ENCODE assay signal across 30 cellular contexts in genomic region chr12:47235258-47236040, GRCh38.
DNase-seq lines count a peak whose midpoint lies in the region; ATAC-seq, FAIRE-seq and TF ChIP-seq lines count a peak whose summit lies in the region.
"Had no signal": no experiment of that assay in that cellular context is flagged by ENCODE, and none has a peak within 500 bp of the region (broad histone marks: within the 10 kb centered on the region; RNA-seq: fewer than 3 reads in every experiment).

No MANE protein-coding gene starts in this region.

- peak overlapping the region; percentile 92 for H3K4ac ChIP-seq in IMR-90 (ENCODE audit: low read depth, low read length)

- H3K9me1 ChIP-seq in IMR-90 (ENCODE audit: insufficient read depth, low read length), result no peaks in the 10 kb centered on the region
- H3K9me1 ChIP-seq in K562 (ENCODE audit: control insufficient read depth, insufficient read depth, low read length), result no peaks in the 10 kb centered on the region

- peak overlapping the region; percentile 87; the same call in 2 of the 3 replicates for H2BK15ac ChIP-seq in IMR-90 (ENCODE audit: low read depth, low read length)

- no peaks in the 10 kb centered on the region for H3K79me2 ChIP-seq in K562 (ENCODE audit: control insufficient read depth, insufficient read depth, low read length)
- H3K79me2 ChIP-seq: hepatocyte had no signal

- no peak overlapping the region for H3K56ac ChIP-seq in IMR-90 (ENCODE audit: extremely low read depth, insufficient read depth, low read length)

- BruUV-seq in IMR-90 (replicated peaks; lab: Mats Ljungman, UMichigan) (no TSS peak), K562 (replicated peaks; lab: Mats Ljungman, UMichigan) (no TSS peak)

- H3K14ac ChIP-seq in IMR-90 (replicated peaks; ENCODE audit: low read depth, low read length), result 0 out of 2 replicates have a peak overlapping the region, but pooled peaks have one; percentile 69

- H3K9me3 ChIP-seq in IMR-90 (ENCODE audit: control insufficient read depth, insufficient read depth, low read length) (no peaks in the 10 kb centered on the region), K562 (replicated peaks; ENCODE audit: control insufficient read depth, insufficient read depth, low read depth, low read length) (peaks cover 2% of the 10 kb centered on the region), stomach (no peaks in the 10 kb centered on the region)
- peaks cover 0 to 18% (median 0%) of the 10 kb centered on the region in 3 experiments for H3K9me3 ChIP-seq in naive thymus-derived CD4-positive, alpha-beta T cell (ENCODE audit: control insufficient read depth in 2 of 3, low read length in 3 of 3)
- H3K9me3 ChIP-seq: ascending aorta, HAP-1, psoas muscle had no signal

- H2BK5ac ChIP-seq in IMR-90 (ENCODE audit: low read depth, low read length, poor library complexity, severe bottlenecking), result peak overlapping the region; percentile 90

- no peak for FAIRE-seq in K562 (lab: Jason Lieb, UNC)
- FAIRE-seq: A204.1, frontal cortex had no signal

- TF ChIP-seq CTCF in IMR-90 (conservative IDR thresholded peaks at IDR 0.05; ENCODE audit: low read depth, low read length) (no peak), K562 (IDR thresholded peaks at IDR 0.05 in 2 of 3, conservative IDR thresholded peaks at IDR 0.05 in 1 of 3; ENCODE audit: insufficient read depth in 2 of 3, low read depth in 1 of 3, low read length in 3 of 3) (no peak), stomach (IDR thresholded peaks at IDR 0.05) (no peak)

- peak overlapping the region; percentile 80; the same call in 1 of the 2 replicates for H2AK5ac ChIP-seq in IMR-90 (ENCODE audit: low read depth, low read length)

- ATAC-seq in IMR-90 (ENCODE audit: low read depth), result no peak
- no peak for ATAC-seq in K562
- ATAC-seq in naive thymus-derived CD4-positive, alpha-beta T cell, result no peak
- ATAC-seq in HG03097 (IDR thresholded peaks at IDR 0.05; ENCODE audit: low FRiP score, unreplicated experiment), result no peak
- ATAC-seq: activated CD4-positive, CD25-positive, alpha-beta regulatory T cell treated with anti-CD3 and anti-CD28 coated beads, Interleukin-2, amount 50 U/mL, for 24 hours; activated CD8-positive, alpha-beta T cell treated with anti-CD3 and anti-CD28 coated beads, Interleukin-2, amount 10 ng/mL, durations not matched to agents 7 days and 5 days; psoas muscle had no signal

- TF ChIP-seq POLR2A in IMR-90 (IDR thresholded peaks at IDR 0.05; ENCODE audit: low read depth, low read length) (no peak), K562 (conservative IDR thresholded peaks at IDR 0.05) (no peak), stomach (IDR thresholded peaks at IDR 0.05) (no peak)

- peaks cover 14% of the 10 kb centered on the region for H3K9me3 Mint-ChIP-seq in activated CD4-positive, alpha-beta T cell treated with anti-CD3 and anti-CD28 coated beads, Interleukin-2, amount 10 ng/mL, durations not matched to agents 7 days and 5 days
- peaks cover 0 to 22% (median 9%) of the 10 kb centered on the region in 11 donors for H3K9me3 Mint-ChIP-seq in naive thymus-derived CD4-positive, alpha-beta T cell

- H3K27me3 Mint-ChIP-seq in activated CD4-positive, alpha-beta T cell treated with anti-CD3 and anti-CD28 coated beads, Interleukin-2, amount 10 ng/mL, durations not matched to agents 7 days and 5 days, result no peaks in the 10 kb centered on the region
- H3K27me3 Mint-ChIP-seq in naive thymus-derived CD4-positive, alpha-beta T cell, result no peaks in the 10 kb centered on the region
- H3K27me3 Mint-ChIP-seq: B cell; dendritic cell treated with granulocyte-macrophage colony-stimulating factor and Interleukin-4, amounts not matched to agents 40 ng/mL and 50 ng/mL, for 4 days had no signal

- in situ Hi-C loops in IMR-90 (cut with MboI; ENCODE audit: low sequenced_read_pairs) (no loop called here), K562 (cut with MboI) (no loop called here)

- dilution Hi-C loops in IMR-90 (cut with HindIII; ENCODE audit: low sequenced_read_pairs, unreplicated experiment), result no loop called here

- peak overlapping the region; percentile 34 for H3K27ac Mint-ChIP-seq in activated CD4-positive, alpha-beta T cell treated with anti-CD3 and anti-CD28 coated beads, Interleukin-2, amount 10 ng/mL, durations not matched to agents 7 days and 5 days
- peak overlapping the region in 6 of 9 donors; percentile 28 to 82 (median 56) for H3K27ac Mint-ChIP-seq in naive thymus-derived CD4-positive, alpha-beta T cell
- H3K27ac Mint-ChIP-seq: activated CD8-positive, alpha-beta T cell treated with anti-CD3 and anti-CD28 coated beads, Interleukin-2, amount 10 ng/mL, durations not matched to agents 7 days and 5 days; endodermal cell had no signal

- DNase-seq in activated CD4-positive, alpha-beta T cell treated with anti-CD3 and anti-CD28 coated beads, Interleukin-2, amount 10 ng/mL, durations not matched to agents 7 days and 5 days, result no peak
- no peak for DNase-seq in activated CD4-positive, alpha-beta T cell treated with anti-CD3 and anti-CD28 coated beads, Interleukin-2, amount 50 U/mL, for 48 hours
- no peak for DNase-seq in IMR-90
- DNase-seq in K562 (ENCODE audit: extremely low read depth in 1 of 4, low spot score in 3 of 4), result no peak
- no peak for DNase-seq in naive thymus-derived CD4-positive, alpha-beta T cell
- no peak for DNase-seq in caudate nucleus (lab: John Stamatoyannopoulos, UW)
- no peak for DNase-seq in stomach
- DNase-seq: activated CD8-positive, alpha-beta T cell treated with anti-CD3 and anti-CD28 coated beads, Interleukin-2, amount 10 ng/mL, durations not matched to agents 7 days and 5 days; activated T-cell treated with anti-CD3 and anti-CD28 coated beads for 4 hours; Karpas-422; left cardiac atrium; NCI-H1436 treated with DMSO at 0.1 percent for 48 hours; NCI-H446 treated with DMSO at 0.1 percent for 48 hours; occipital lobe; psoas muscle; RPMI8226; stimulated activated CD4-positive, alpha-beta T cell treated with anti-CD3 and anti-CD28 coated beads, Interleukin-4, amount 100 ng/mL, for 4 hours; stimulated activated naive CD4-positive, alpha-beta T cell had no signal

- H4K20me1 ChIP-seq in IMR-90 (ENCODE audit: insufficient read depth, low read length) (no peaks in the 10 kb centered on the region), K562 (replicated peaks; ENCODE audit: control insufficient read depth, insufficient read depth, low read length) (no peaks in the 10 kb centered on the region)

- no peak for TF ChIP-seq EP300 in K562 (IDR thresholded peaks at IDR 0.05; ENCODE audit: low read length)
- TF ChIP-seq EP300 in stomach (IDR thresholded peaks at IDR 0.05), result no peak

- no peak overlapping the region for H4K5ac ChIP-seq in IMR-90 (ENCODE audit: low read depth, low read length)

- H3K23ac ChIP-seq in IMR-90 (ENCODE audit: low read depth, low read length), result no peak overlapping the region

- H3K9ac ChIP-seq in IMR-90 (ENCODE audit: low read depth, low read length) (no peak overlapping the region), K562 (ENCODE audit: insufficient read depth in 1 of 2, low read depth in 2 of 2, low read length in 2 of 2) (no peak overlapping the region)

- H3K36me3 ChIP-seq in IMR-90 (ENCODE audit: control insufficient read depth, insufficient read depth, low read length) (no peaks in the 10 kb centered on the region), K562 (ENCODE audit: control insufficient read depth, insufficient read depth, low read length) (peaks cover 4% of the 10 kb centered on the region; the same call in 1 of the 3 replicates), stomach (peaks cover 0 to 11% (median 4%) of the 10 kb centered on the region in 4 donors)
- peaks cover 5 to 56% (median 16%) of the 10 kb centered on the region in 3 experiments for H3K36me3 ChIP-seq in naive thymus-derived CD4-positive, alpha-beta T cell (ENCODE audit: control insufficient read depth in 2 of 3, insufficient read depth in 3 of 3, low read length in 3 of 3)
- H3K36me3 ChIP-seq: HAP-1 had no signal

- H4K91ac ChIP-seq in IMR-90 (ENCODE audit: insufficient read depth, low read depth, low read length), result peak overlapping the region; percentile 94

- H3K4me1 ChIP-seq in IMR-90 (ENCODE audit: control insufficient read depth, insufficient read depth, low read length) (peaks cover 4% of the 10 kb centered on the region), K562 (replicated peaks in 1 of 2; ENCODE audit: control insufficient read depth in 2 of 2, insufficient read depth in 2 of 2, low read length in 2 of 2) (peaks cover 0 to 15% of the 10 kb centered on the region in 2 experiments; a peak in 3 of 5 replicates), stomach (no peaks in the 10 kb centered on the region)
- peaks cover 18 to 32% of the 10 kb centered on the region in 2 donors for H3K4me1 ChIP-seq in naive thymus-derived CD4-positive, alpha-beta T cell (ENCODE audit: control insufficient read depth in 2 of 2, insufficient read depth in 2 of 2, low read length in 2 of 2)
- H3K4me1 ChIP-seq: ascending aorta, HAP-1, psoas muscle had no signal

- no peak for TF ChIP-seq RAD21 in IMR-90 (IDR thresholded peaks at IDR 0.05; ENCODE audit: low read length)
- no peak for TF ChIP-seq RAD21 in K562 (CRISPR knock-in tag; conservative IDR thresholded peaks at IDR 0.05 in 1 of 2, IDR thresholded peaks at IDR 0.05 in 1 of 2)

- H3K4me3 Mint-ChIP-seq in activated CD4-positive, alpha-beta T cell treated with anti-CD3 and anti-CD28 coated beads, Interleukin-2, amount 10 ng/mL, durations not matched to agents 7 days and 5 days, result no peak overlapping the region
- peak overlapping the region in 5 of 10 donors; percentile 19 to 75 (median 25) for H3K4me3 Mint-ChIP-seq in naive thymus-derived CD4-positive, alpha-beta T cell
- H3K4me3 Mint-ChIP-seq: activated CD8-positive, alpha-beta T cell treated with anti-CD3 and anti-CD28 coated beads, Interleukin-2, amount 10 ng/mL, durations not matched to agents 7 days and 5 days; B cell; dendritic cell treated with granulocyte-macrophage colony-stimulating factor and Interleukin-4, amounts not matched to agents 40 ng/mL and 50 ng/mL, for 4 days; endodermal cell had no signal

- peaks cover 86% of the 10 kb centered on the region for H3K36me3 Mint-ChIP-seq in activated CD4-positive, alpha-beta T cell treated with anti-CD3 and anti-CD28 coated beads, Interleukin-2, amount 10 ng/mL, durations not matched to agents 7 days and 5 days (ENCODE audit: low read depth)
- H3K36me3 Mint-ChIP-seq in naive thymus-derived CD4-positive, alpha-beta T cell, result peaks cover 29 to 81% (median 67%) of the 10 kb centered on the region in 5 donors

- H4K8ac ChIP-seq in IMR-90 (ENCODE audit: low read depth in 2 of 2, low read length in 2 of 2), result peak overlapping the region; percentile 53 to 77; a peak in 1 of 4 replicates

- peak overlapping the region; percentile 81 for H2BK20ac ChIP-seq in IMR-90 (ENCODE audit: low read depth, low read length)

- intact Hi-C loops in IMR-90 (cut with micrococcal nuclease) (no loop called here), K562 (cut with micrococcal nuclease) (no loop called here), stomach (cut with DNase I; ENCODE audit: low total_unique reads) (no loop called here)
- intact Hi-C loops in naive thymus-derived CD4-positive, alpha-beta T cell (cut with micrococcal nuclease), result no loop called here

- H3K27me3 ChIP-seq in IMR-90 (ENCODE audit: control insufficient read depth, insufficient read depth, low read length) (no peaks in the 10 kb centered on the region), K562 (ENCODE audit: control insufficient read depth in 2 of 2, insufficient read depth in 2 of 2, low read length in 2 of 2) (no peaks in the 10 kb centered on the region), stomach (no peaks in the 10 kb centered on the region)
- H3K27me3 ChIP-seq in naive thymus-derived CD4-positive, alpha-beta T cell (ENCODE audit: control insufficient read depth in 2 of 2, insufficient read depth in 2 of 2, low read length in 2 of 2), result no peaks in the 10 kb centered on the region
- H3K27me3 ChIP-seq: ascending aorta, hepatocyte had no signal

- H3K27ac ChIP-seq in IMR-90 (ENCODE audit: insufficient read depth, low read length), result peak overlapping the region; percentile 62; the same call in 1 of the 2 replicates
- H3K27ac ChIP-seq in K562 (ENCODE audit: extremely low read depth, low read depth, low read length), result no peak overlapping the region
- H3K27ac ChIP-seq in naive thymus-derived CD4-positive, alpha-beta T cell (ENCODE audit: low read depth, low read length), result no peak overlapping the region
- H3K27ac ChIP-seq in caudate nucleus (ENCODE audit: low read depth, low read length), result no peak overlapping the region
- H3K27ac ChIP-seq in stomach, result no peak overlapping the region
- H3K27ac ChIP-seq: ascending aorta, hepatocyte, HL-60, psoas muscle, SK-N-MC had no signal

- H2AFZ ChIP-seq in IMR-90 (replicated peaks; ENCODE audit: low read length, poor library complexity) (peak overlapping the region; percentile 82), K562 (ENCODE audit: low read depth, low read length) (no peak overlapping the region)
- H2AFZ ChIP-seq: hepatocyte had no signal

- CTCF ChIA-PET in activated CD4-positive, alpha-beta T cell treated with anti-CD3 and anti-CD28 coated beads, Interleukin-2, amount 10 ng/mL, durations not matched to agents 7 days and 5 days (lab: Charles Lee), result interaction anchor here (0.9 kb wide), 2 partner anchors 18 to 122 kb away, joined by 3 read pairs; no protein-coding TSS in a partner anchor
- CTCF ChIA-PET in IMR-90 (lab: Yijun Ruan, JAX), result no interaction called here
- CTCF ChIA-PET in K562 (lab: Yijun Ruan, JAX; ENCODE audit: low intra/inter-chr PET ratio), result interaction anchor here (0.6 kb wide), 1 partner anchor 139 kb away, joined by 3 read pairs; no protein-coding TSS in a partner anchor
- CTCF ChIA-PET in naive thymus-derived CD4-positive, alpha-beta T cell (lab: Charles Lee), result no interaction called here

- no peak overlapping the region; the same call in 1 of the 2 replicates for H3K18ac ChIP-seq in IMR-90 (ENCODE audit: low read depth, low read length)

- peaks cover 53% of the 10 kb centered on the region for H3K4me1 Mint-ChIP-seq in activated CD4-positive, alpha-beta T cell treated with anti-CD3 and anti-CD28 coated beads, Interleukin-2, amount 10 ng/mL, durations not matched to agents 7 days and 5 days
- H3K4me1 Mint-ChIP-seq in naive thymus-derived CD4-positive, alpha-beta T cell, result peaks cover 37 to 83% (median 69%) of the 10 kb centered on the region in 7 donors

- H3K4me3 ChIP-seq in IMR-90 (ENCODE audit: insufficient read depth, low read depth, low read length), result no peak overlapping the region
- H3K4me3 ChIP-seq in K562, result no peak overlapping the region
- no peak overlapping the region for H3K4me3 ChIP-seq in naive thymus-derived CD4-positive, alpha-beta T cell (ENCODE audit: low read length)
- H3K4me3 ChIP-seq in stomach, result no peak overlapping the region
- H3K4me3 ChIP-seq: ascending aorta, HAP-1, hepatocyte, psoas muscle, SK-N-MC had no signal

- peak overlapping the region; percentile 73 for H2AK9ac ChIP-seq in IMR-90 (replicated peaks; ENCODE audit: low read depth, low read length, poor library complexity)

- whole genome bisulfite sequencing in IMR-90 (ENCODE audit: extremely low coverage in 2 of 2, insufficient read length in 1 of 2), 2 experiments, result 98% methylated on average over 19 of the region's 48 CpGs; no CpG with 5 or more reads in 1 of the 2 experiments
- WGBS in K562 (ENCODE audit: insufficient coverage, low coverage, missing lambda C conversion rate), result 96% methylated on average over 26 of the region's 48 CpGs
- WGBS in stomach, 5 donors, result 97 to 98% (median 98%) methylated on average over 45 to 48 of the region's 48 CpGs

- H3K4me2 ChIP-seq in IMR-90 (ENCODE audit: low read depth, low read length) (no peak overlapping the region), K562 (ENCODE audit: insufficient read depth, low read length) (no peak overlapping the region)
- H3K4me2 ChIP-seq: hepatocyte had no signal

- H3K79me1 ChIP-seq in IMR-90 (ENCODE audit: low read depth in 1 of 2, low read length in 2 of 2), result no peaks in the 10 kb centered on the region

- H2BK120ac ChIP-seq in IMR-90 (ENCODE audit: low read depth, low read length), result peak overlapping the region; percentile 93

- POLR2A ChIA-PET in activated CD4-positive, alpha-beta T cell treated with anti-CD3 and anti-CD28 coated beads, Interleukin-2, amount 10 ng/mL, durations not matched to agents 7 days and 5 days (lab: Charles Lee), result no interaction called here
- POLR2A ChIA-PET in IMR-90 (lab: Charles Lee; ENCODE audit: unreplicated experiment), result no interaction called here
- POLR2A ChIA-PET in K562 (lab: Yijun Ruan, JAX), result no interaction called here
- POLR2A ChIA-PET in naive thymus-derived CD4-positive, alpha-beta T cell (lab: Charles Lee), result no interaction called here

Comparison
In these comparisons a context has a peak if more than half of its experiments do, and no peak if none do; other contexts are left out.
1. CTCF ChIA-PET loops: an anchor here in activated CD4-positive, alpha-beta T cell treated with anti-CD3 and anti-CD28 coated beads, Interleukin-2, amount 10 ng/mL, durations not matched to agents 7 days and 5 days (0.9 kb wide) and K562 (0.6 kb wide); none called in IMR-90 and naive thymus-derived CD4-positive, alpha-beta T cell.